In genomic region chr19:39445258-39446071, GRCh38 we compare ENCODE assay signal across 8 cellular contexts. TPM values are rescaled to one million over a fixed set of nuclear protein-coding genes. Genes with fewer than 3 reads are reported as not detected.
DNase-seq lines count a peak whose midpoint lies in the region; ATAC-seq and TF ChIP-seq lines count a peak whose summit lies in the region.

Gene SUPT5H, plus strand, starts transcription at chr19:39445582. Its CDS starts 309 bp downstream, at chr19:39445891.

- intact Hi-C loops in dendritic cell treated with granulocyte-macrophage colony-stimulating factor and Interleukin-4, amounts not matched to agents 40 ng/mL and 50 ng/mL, for 4 days (cut with micrococcal nuclease) = loop anchor here (1.0 to 2.0 kb wide), 3 partner anchors 9 to 87 kb away; partner anchors contain the start of genes EID2B and TIMM50
- intact Hi-C loops in left lung (cut with DNase I) = no loop called here

- DNase-seq in NCI-H748 (lab: John Stamatoyannopoulos, UW; ENCODE audit: unreplicated experiment) (peak; percentile 99), left lung (peak; percentile 98)
- peak; percentile 97 for DNase-seq in activated CD4-positive, alpha-beta T cell treated with anti-CD3 and anti-CD28 coated beads, Interleukin-2, amount 50 U/mL, for 1 hour
- peak; percentile 96 to 97 for DNase-seq in stimulated activated CD4-positive, alpha-beta T cell treated with anti-CD3 and anti-CD28 coated beads, Interleukin-2, amount 100 ng/mL, for 48 hours

- ATAC-seq in GM19351 (IDR thresholded peaks at IDR 0.05; ENCODE audit: unreplicated experiment) (peak; percentile 85), HG03521 (IDR thresholded peaks at IDR 0.05; ENCODE audit: unreplicated experiment) (peak; percentile 79), left lung (peak; percentile 98)

- H3K27me3 ChIP-seq in BLaER1 (no peaks in the 10 kb centered on the region), left lung (no peaks in the 10 kb centered on the region)

- peaks cover 51% of the 10 kb centered on the region for H3K36me3 Mint-ChIP-seq in dendritic cell treated with granulocyte-macrophage colony-stimulating factor and Interleukin-4, amounts not matched to agents 40 ng/mL and 50 ng/mL, for 4 days (ENCODE audit: low read depth)

- H3K27ac ChIP-seq in BLaER1 (peak within 1 kb of the TSS; percentile 96), left lung (peak within 1 kb of the TSS; percentile 96)

- peak within 1 kb of the TSS; percentile 81 for H3K4me3 ChIP-seq in BLaER1
- H3K4me3 ChIP-seq in left lung = peak within 1 kb of the TSS; percentile 83 to 88

- TF ChIP-seq CTCF in left lung (IDR thresholded peaks at IDR 0.05) = no peak

- peaks cover 62% of the 10 kb centered on the region for H3K4me1 ChIP-seq in BLaER1
- peaks cover 20 to 54% of the 10 kb centered on the region in 2 donors for H3K4me1 ChIP-seq in left lung

- no peaks in the 10 kb centered on the region for H3K27me3 Mint-ChIP-seq in dendritic cell treated with granulocyte-macrophage colony-stimulating factor and Interleukin-4, amounts not matched to agents 40 ng/mL and 50 ng/mL, for 4 days

- no peaks in the 10 kb centered on the region for H3K9me3 Mint-ChIP-seq in dendritic cell treated with granulocyte-macrophage colony-stimulating factor and Interleukin-4, amounts not matched to agents 40 ng/mL and 50 ng/mL, for 4 days

- peak within 1 kb of the TSS; percentile 98 for H3K4me3 Mint-ChIP-seq in dendritic cell treated with granulocyte-macrophage colony-stimulating factor and Interleukin-4, amounts not matched to agents 40 ng/mL and 50 ng/mL, for 4 days

- H4K20me1 ChIP-seq in BLaER1 = peaks cover 47% of the 10 kb centered on the region

- H3K9ac ChIP-seq in BLaER1 = peak within 1 kb of the TSS; percentile 99

- H3K36me3 ChIP-seq in BLaER1 = peaks cover 39% of the 10 kb centered on the region
- peaks cover 0 to 22% of the 10 kb centered on the region in 2 donors for H3K36me3 ChIP-seq in left lung

- H3K4me2 ChIP-seq in BLaER1 = peak within 1 kb of the TSS; percentile 97

- peak within 1 kb of the TSS; percentile 98 for H3K27ac Mint-ChIP-seq in dendritic cell treated with granulocyte-macrophage colony-stimulating factor and Interleukin-4, amounts not matched to agents 40 ng/mL and 50 ng/mL, for 4 days

- no peaks in the 10 kb centered on the region for H3K9me3 ChIP-seq in BLaER1
- H3K9me3 ChIP-seq in left lung = no peaks in the 10 kb centered on the region

- peaks cover 45% of the 10 kb centered on the region for H3K4me1 Mint-ChIP-seq in dendritic cell treated with granulocyte-macrophage colony-stimulating factor and Interleukin-4, amounts not matched to agents 40 ng/mL and 50 ng/mL, for 4 days (ENCODE audit: low read depth)

RNA-seq across cellular contexts. Expression of gene SUPT5H, which starts in this region (rescaled TPM):
- 100 to 1,000 TPM in 1 of 2 donors, 10 to 100 TPM in 1; 93.6 to 102 TPM for total RNA-seq in left lung

Comparison
In these comparisons a context has a peak if more than half of its experiments do, and no peak if none do; other contexts are left out.
1. Peak in every context shown above with its lines: DNase-seq, ATAC-seq, H3K4me3 ChIP-seq and H3K27ac ChIP-seq.